Comparison of ENCODE assay signal across 15 cellular contexts in genomic region chr19:38496603-38497487, GRCh38.
"Had no signal": no experiment of that assay in that cellular context is flagged by ENCODE, and none has a peak within 500 bp of the region (broad histone marks: within the 10 kb centered on the region; RNA-seq: fewer than 3 reads in every experiment).

No MANE protein-coding gene starts in this region.

- H3K27ac Mint-ChIP-seq: stimulated activated effector memory CD8-positive, alpha-beta T cell treated with anti-CD3 and anti-CD28 coated beads, Interleukin-12 subunit alpha, Interleukin-12 subunit beta, amount 100 ng/mL, for 72 hours had no signal

- H3K4me3 ChIP-seq: ascending aorta, gastrocnemius medialis, left lung, prostate gland had no signal

- H3K9me3 ChIP-seq: ascending aorta, gastrocnemius medialis, left lung, prostate gland had no signal

- H3K4me1 ChIP-seq: ascending aorta, gastrocnemius medialis, left lung, prostate gland had no signal

- H3K9me3 Mint-ChIP-seq: nephron; stimulated activated effector memory CD8-positive, alpha-beta T cell treated with anti-CD3 and anti-CD28 coated beads, Interleukin-12 subunit alpha, Interleukin-12 subunit beta, amount 100 ng/mL, for 72 hours had no signal

- H3K4me3 Mint-ChIP-seq: nephron; stimulated activated effector memory CD8-positive, alpha-beta T cell treated with anti-CD3 and anti-CD28 coated beads, Interleukin-12 subunit alpha, Interleukin-12 subunit beta, amount 100 ng/mL, for 72 hours had no signal

- H3K27ac ChIP-seq: ascending aorta, epithelial cell of prostate, left lung, prostate gland had no signal

- H3K36me3 ChIP-seq: ascending aorta, left lung, prostate gland had no signal

- DNase-seq: activated CD4-positive, alpha-beta T cell treated with anti-CD3 and anti-CD28 coated beads, Interleukin-2, amount 50 U/mL, for 4 hours; activated naive CD4-positive, alpha-beta T cell; activated T-cell treated with anti-CD3 and anti-CD28 coated beads for 4 hours; gastrocnemius medialis; left lung; mesenchymal stem cell; occipital lobe; stimulated activated CD4-positive, alpha-beta T cell treated with anti-CD3 and anti-CD28 coated beads, Interleukin-12 subunit alpha, Interleukin-12 subunit beta, amount 100 ng/mL, for 4 hours; stimulated activated CD4-positive, alpha-beta T cell treated with anti-CD3 and anti-CD28 coated beads, Interleukin-2, amount 100 ng/mL, for 24 hours; SW 1271 had no signal

- H3K27me3 ChIP-seq: ascending aorta, gastrocnemius medialis had no signal

- ATAC-seq: gastrocnemius medialis; left lung; stimulated activated effector memory CD8-positive, alpha-beta T cell treated with anti-CD3 and anti-CD28 coated beads, Interleukin-12 subunit alpha, Interleukin-12 subunit beta, amount 100 ng/mL, for 72 hours had no signal
